Comparison of ENCODE assay signal across 1 cellular context in the genomic region with DNA sequence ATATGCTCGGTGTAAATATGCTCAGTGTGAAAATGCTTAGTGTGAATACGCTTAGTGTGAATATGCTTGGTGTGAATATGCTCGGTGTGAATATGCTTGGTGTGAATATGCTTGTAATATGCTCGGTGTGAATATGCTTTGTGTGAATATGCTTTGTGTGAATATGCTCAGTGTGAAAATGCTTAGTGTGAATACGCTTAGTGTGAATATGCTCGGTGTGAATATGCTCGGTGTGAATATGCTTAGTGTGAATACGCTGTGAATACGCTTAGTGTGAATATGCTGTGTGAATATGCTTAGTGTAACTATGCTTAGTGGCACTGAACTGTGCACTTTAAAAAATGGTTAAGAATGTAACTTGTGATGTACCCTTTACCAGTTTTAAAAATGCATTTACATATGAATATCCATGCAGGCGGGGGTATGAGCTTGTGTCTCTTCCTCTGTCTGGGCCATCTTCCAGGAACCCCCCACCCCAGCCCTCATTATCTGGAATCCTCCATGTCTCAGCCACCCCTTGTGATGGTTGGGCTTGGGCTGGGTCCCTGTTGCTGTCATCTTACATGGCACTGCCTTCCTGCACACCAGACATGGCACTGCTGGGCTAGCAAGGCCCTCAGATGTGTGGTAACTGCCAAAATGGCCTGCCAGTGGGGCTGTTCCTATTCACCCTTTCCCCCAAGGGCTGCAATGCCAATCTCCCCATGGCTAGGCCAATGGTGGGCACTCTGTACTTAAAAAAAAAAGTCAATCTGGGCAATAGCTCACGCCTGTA.
TF ChIP-seq lines count a peak whose summit lies in the region.

No MANE protein-coding gene starts in this region.

TF ChIP-seq in H1, 55 proteins besides CTCF, POLR2A, EP300 and RAD21:
- peak; percentile 70; the same call in 1 of the 2 replicates for TF ChIP-seq BACH1 (IDR thresholded peaks at IDR 0.05; ENCODE audit: low read length)
TF ChIP-seq in H1: peak in this region for 1; not testable (repeated sequence) for 54.
